Comparison of ENCODE assay signal across 9 cellular contexts in the genomic region with DNA sequence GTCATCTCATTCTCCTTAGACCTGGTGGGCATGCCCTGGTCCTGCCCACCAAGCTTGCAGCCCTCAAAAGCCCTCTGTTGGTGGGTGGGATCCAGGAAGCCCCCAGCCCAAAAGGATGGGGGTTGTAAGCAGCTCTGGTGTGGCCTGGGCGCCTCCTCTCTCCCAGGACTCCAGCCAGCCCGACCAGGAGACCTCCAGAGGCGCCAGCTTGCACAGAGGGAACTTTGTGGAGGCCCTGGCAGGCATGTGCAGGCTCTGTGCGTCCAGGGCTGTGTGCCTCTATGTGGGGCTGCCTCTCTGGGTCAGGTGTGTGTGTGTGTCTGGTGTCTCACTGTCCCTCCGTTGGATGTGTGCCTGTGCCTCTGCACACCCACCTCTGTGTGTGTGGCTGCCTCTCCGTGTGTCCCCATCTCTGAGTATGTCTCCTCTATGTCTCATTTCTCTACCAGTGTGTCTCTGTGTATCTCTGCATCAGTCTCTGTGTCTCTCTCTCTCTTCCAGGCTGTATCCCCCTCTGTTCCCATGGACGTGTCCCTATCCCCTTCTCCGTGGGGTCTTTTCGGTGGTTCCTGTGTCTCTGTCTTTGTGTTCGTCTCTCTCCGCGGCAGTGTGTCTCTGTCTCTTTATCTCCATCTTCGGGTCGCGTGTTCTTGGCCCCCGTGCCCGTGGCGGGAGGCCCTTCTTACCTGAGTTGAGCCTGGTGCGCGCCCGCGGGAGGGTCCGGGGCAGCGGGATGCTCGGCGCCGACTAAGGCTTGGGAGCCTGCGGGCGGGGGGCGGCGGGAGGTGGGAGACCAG. TPM values are rescaled to one million over a fixed set of nuclear protein-coding genes. Genes with fewer than 3 reads are reported as not detected.
DNase-seq lines count a peak whose midpoint lies in the region; ATAC-seq and TF ChIP-seq lines count a peak whose summit lies in the region.
"Had no signal": no experiment of that assay in that cellular context is flagged by ENCODE, and none has a peak within 500 bp of the region (broad histone marks: within the 10 kb centered on the region; RNA-seq: fewer than 3 reads in every experiment).

No MANE protein-coding gene starts in this region.

- peak overlapping the region; percentile 76 for H3K27ac ChIP-seq in layer of hippocampus (ENCODE audit: low read depth, low read length)
- no peak overlapping the region for H3K27ac ChIP-seq in suprapubic skin

- peaks cover 29% of the 10 kb centered on the region for H3K27me3 Mint-ChIP-seq in activated naive CD8-positive, alpha-beta T cell treated with anti-CD3 and anti-CD28 coated beads for 36 hours

- TF ChIP-seq POLR2A in suprapubic skin (IDR thresholded peaks at IDR 0.05): no peak

- H3K27me3 ChIP-seq in layer of hippocampus (ENCODE audit: control insufficient read depth, insufficient read depth, low read length) (no peaks in the 10 kb centered on the region), suprapubic skin (no peaks in the 10 kb centered on the region)
- H3K27me3 ChIP-seq: body of pancreas had no signal

- H3K27ac Mint-ChIP-seq in activated naive CD8-positive, alpha-beta T cell treated with anti-CD3 and anti-CD28 coated beads for 36 hours: no peak overlapping the region

- ATAC-seq in Right ventricle myocardium inferior: no peak
- ATAC-seq in left ventricle myocardium superior: no peak
- no peak for ATAC-seq in GM21717 (IDR thresholded peaks at IDR 0.05; ENCODE audit: unreplicated experiment)
- no peak for ATAC-seq in GM21529 (IDR thresholded peaks at IDR 0.05; ENCODE audit: unreplicated experiment)
- no peak for ATAC-seq in GM21515 (IDR thresholded peaks at IDR 0.05; ENCODE audit: unreplicated experiment)

- intact Hi-C loops in Right ventricle myocardium inferior (cut with DNase I): no loop called here
- intact Hi-C loops in left ventricle myocardium superior (cut with micrococcal nuclease): no loop called here

- DNase-seq in Right ventricle myocardium inferior (ENCODE audit: missing footprints): peak; percentile 80
- DNase-seq in left ventricle myocardium superior: no peak
- no peak for DNase-seq in activated naive CD8-positive, alpha-beta T cell treated with anti-CD3 and anti-CD28 coated beads for 36 hours
- no peak for DNase-seq in suprapubic skin (ENCODE audit: low spot score in 2 of 2)

- H3K36me3 Mint-ChIP-seq in activated naive CD8-positive, alpha-beta T cell treated with anti-CD3 and anti-CD28 coated beads for 36 hours: no peaks in the 10 kb centered on the region

- H3K4me3 Mint-ChIP-seq in activated naive CD8-positive, alpha-beta T cell treated with anti-CD3 and anti-CD28 coated beads for 36 hours: peak overlapping the region; percentile 36

- no peaks in the 10 kb centered on the region for H3K9me3 Mint-ChIP-seq in activated naive CD8-positive, alpha-beta T cell treated with anti-CD3 and anti-CD28 coated beads for 36 hours

- peaks cover 19% of the 10 kb centered on the region for H3K4me1 Mint-ChIP-seq in activated naive CD8-positive, alpha-beta T cell treated with anti-CD3 and anti-CD28 coated beads for 36 hours

- TF ChIP-seq CTCF in suprapubic skin (IDR thresholded peaks at IDR 0.05): no peak

- no peak for TF ChIP-seq EP300 in suprapubic skin (IDR thresholded peaks at IDR 0.05)

- H3K4me3 ChIP-seq in suprapubic skin: peak overlapping the region; percentile 61
- H3K4me3 ChIP-seq: body of pancreas had no signal

- WGBS in suprapubic skin: 21% methylated on average over 14 of the region's 31 CpGs

- H3K9me3 ChIP-seq in suprapubic skin: no peaks in the 10 kb centered on the region
- H3K9me3 ChIP-seq: body of pancreas had no signal

- H3K36me3 ChIP-seq in suprapubic skin: no peaks in the 10 kb centered on the region

- peaks cover 24% of the 10 kb centered on the region for H3K4me1 ChIP-seq in suprapubic skin

RNA-seq across cellular contexts. Expression of gene ENHO, which starts 0.5 kb away (rescaled TPM):
- total RNA-seq in Right ventricle myocardium inferior (0.51 TPM), left ventricle myocardium superior (0.40 TPM), suprapubic skin (1 to 10 TPM in 3 of 4 donors, under 1 TPM in 1; 0.65 to 4.0 (median 2.7) TPM)
- under 1 TPM in 1 of 2 experiments, not detected in 1; 0.27 TPM for total RNA-seq in activated naive CD8-positive, alpha-beta T cell treated with anti-CD3 and anti-CD28 coated beads for 36 hours
